ENCODE assay signal across 8 cellular contexts in the genomic region with DNA sequence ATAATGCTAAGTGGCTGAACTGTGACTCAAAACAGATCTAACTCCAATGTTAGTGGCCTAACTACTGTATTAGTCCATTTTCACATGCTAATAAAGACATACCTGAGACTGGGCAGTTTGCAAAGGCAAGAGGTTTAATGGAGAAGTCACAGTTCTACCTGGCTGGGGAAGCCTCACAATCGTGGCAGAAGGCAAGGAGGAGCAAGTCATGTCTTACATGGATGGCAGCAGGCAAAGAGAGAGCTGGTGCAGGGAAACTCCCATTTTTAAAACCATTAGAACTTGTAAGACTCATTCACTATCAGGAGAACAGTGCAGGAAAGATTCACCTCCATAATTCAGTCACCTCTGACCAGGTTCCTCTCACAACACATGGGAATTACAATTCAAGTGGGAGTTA.
"Had no signal": no experiment of that assay in that cellular context is flagged by ENCODE, and none has a peak within 500 bp of the region (broad histone marks: within the 10 kb centered on the region; RNA-seq: fewer than 3 reads in every experiment).

No MANE protein-coding gene starts in this region.

- H3K27ac Mint-ChIP-seq: GM23338, IgD-negative memory B cell had no signal

- H3K27me3 Mint-ChIP-seq: IgD-negative memory B cell had no signal

- FAIRE-seq: H1, H54, HTR-8/SVneo had no signal

- H3K4me3 Mint-ChIP-seq: GM23338, H9, IgD-negative memory B cell had no signal

- ATAC-seq: GM23338 had no signal

- DNase-seq: H9, HCEC 1CT, KG1 had no signal
